17 cellular contexts compared by ENCODE assay signal in the genomic region with DNA sequence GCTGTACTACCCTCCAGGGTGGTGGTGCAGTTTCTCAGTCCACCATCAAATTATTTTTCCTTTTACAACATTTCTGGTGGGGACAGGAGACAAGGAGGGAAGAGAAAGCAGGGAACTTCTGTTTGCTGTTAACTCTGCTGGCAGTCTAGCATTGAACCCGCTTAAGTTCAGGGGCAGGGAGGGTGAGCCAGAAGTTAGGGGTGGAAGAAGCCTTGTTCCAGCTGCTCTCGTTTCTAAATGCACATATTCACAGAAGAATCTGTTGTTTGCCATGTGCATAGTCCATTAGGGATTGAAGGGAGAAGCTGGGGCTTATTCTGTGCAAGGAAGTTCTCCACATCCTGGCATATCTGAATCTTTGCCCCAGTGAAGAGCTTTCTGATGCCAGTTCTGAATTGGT. TPM values are rescaled to one million over a fixed set of nuclear protein-coding genes. Genes with fewer than 3 reads are reported as not detected.
DNase-seq lines count a peak whose midpoint lies in the region; ATAC-seq, FAIRE-seq and TF ChIP-seq lines count a peak whose summit lies in the region.
"Had no signal": no experiment of that assay in that cellular context is flagged by ENCODE, and none has a peak within 500 bp of the region (broad histone marks: within the 10 kb centered on the region; RNA-seq: fewer than 3 reads in every experiment).

No MANE protein-coding gene starts in this region.

- in situ Hi-C loops in HepG2 (cut with HindIII; ENCODE audit: extremely low pct_ligation_motif_present, low pct_unique_long_range_greater_than_20kb) = loop anchor here (10.0 kb wide), 2 partner anchors 738 to 798 kb away; no protein-coding TSS in a partner anchor

- H3K4me2 ChIP-seq in KMS-11 (no peak overlapping the region), HepG2 (ENCODE audit: low read depth, low read length) (no peak overlapping the region)

- no peak for TF ChIP-seq EP300 in HepG2 (IDR thresholded peaks at IDR 0.05; ENCODE audit: low read depth in 2 of 2, low read length in 2 of 2)
- TF ChIP-seq EP300 in HepG2 (CRISPR knock-in tag; IDR thresholded peaks at IDR 0.05; ENCODE audit: borderline replicate concordance) = no peak

- CTCF ChIA-PET in naive thymus-derived CD4-positive, alpha-beta T cell (lab: Charles Lee) = interaction anchor here (0.6 to 3.8 kb wide), 8 partner anchors 64 to 831 kb away, joined by 3 to 30 read pairs (median 3); a partner anchor contains a TSS
- CTCF ChIA-PET in HepG2 (lab: Yijun Ruan, JAX; ENCODE audit: low intra/inter-chr PET ratio, low total read pairs) = interaction anchor here (1.6 kb wide), 1 partner anchor 740 kb away, joined by 3 read pairs; no protein-coding TSS in a partner anchor

- peaks cover 7% of the 10 kb centered on the region for H3K4me1 ChIP-seq in KMS-11 (ENCODE audit: low read depth, poor library complexity, severe bottlenecking)
- peaks cover 0 to 6% of the 10 kb centered on the region in 2 donors for H3K4me1 ChIP-seq in naive thymus-derived CD4-positive, alpha-beta T cell (ENCODE audit: control insufficient read depth in 2 of 2, insufficient read depth in 2 of 2, low read length in 2 of 2)
- H3K4me1 ChIP-seq in HepG2 (ENCODE audit: insufficient read depth, low read length) = peaks cover 13% of the 10 kb centered on the region; the same call in 1 of the 2 replicates

- H2AFZ ChIP-seq in KMS-11 (ENCODE audit: low read depth) (no peak overlapping the region), HepG2 (ENCODE audit: low read length) (no peak overlapping the region)

- POLR2A ChIA-PET in naive thymus-derived CD4-positive, alpha-beta T cell (lab: Charles Lee) = no interaction called here
- POLR2A ChIA-PET in HepG2 (lab: Yijun Ruan, JAX) = no interaction called here

- H3K27me3 ChIP-seq in KMS-11 (ENCODE audit: insufficient read depth, low read depth) (no peaks in the 10 kb centered on the region), HepG2 (ENCODE audit: control insufficient read depth in 1 of 2, insufficient read depth in 2 of 2, low read length in 2 of 2) (no peaks in the 10 kb centered on the region; a peak in 1 of 5 replicates)
- H3K27me3 ChIP-seq in naive thymus-derived CD4-positive, alpha-beta T cell (ENCODE audit: control insufficient read depth in 2 of 2, insufficient read depth in 2 of 2, low read length in 2 of 2) = no peaks in the 10 kb centered on the region
- H3K27me3 ChIP-seq: brain microvascular endothelial cell, SJSA1 had no signal

- TF ChIP-seq CTCF in 22Rv1 (IDR thresholded peaks at IDR 0.05) (no peak), KMS-11 (conservative IDR thresholded peaks at IDR 0.05; ENCODE audit: low read depth, low read length) (no peak), coronary artery (IDR thresholded peaks at IDR 0.05) (no peak), HepG2 (CRISPR knock-in tag; IDR thresholded peaks at IDR 0.05) (no peak)

- no peaks in the 10 kb centered on the region for H3K36me3 ChIP-seq in KMS-11 (ENCODE audit: insufficient read depth)
- no peaks in the 10 kb centered on the region for H3K36me3 ChIP-seq in naive thymus-derived CD4-positive, alpha-beta T cell (ENCODE audit: control insufficient read depth in 2 of 3, insufficient read depth in 3 of 3, low read length in 3 of 3)
- H3K36me3 ChIP-seq in HepG2 (replicated peaks in 1 of 2; ENCODE audit: control insufficient read depth in 1 of 2, insufficient read depth in 2 of 2, low read length in 2 of 2) = no peaks in the 10 kb centered on the region
- H3K36me3 ChIP-seq: brain microvascular endothelial cell, SJSA1 had no signal

- intact Hi-C loops in naive thymus-derived CD4-positive, alpha-beta T cell (cut with micrococcal nuclease) = loop anchor here (1.0 to 5.0 kb wide), 4 partner anchors 81 to 546 kb away; a partner anchor contains a TSS
- intact Hi-C loops in HepG2 (cut with micrococcal nuclease; ENCODE audit: unreplicated experiment) = loop anchor here (10.0 kb wide), 2 partner anchors 78 to 408 kb away; no protein-coding TSS in a partner anchor

- no peaks in the 10 kb centered on the region for H3K79me2 ChIP-seq in KMS-11 (ENCODE audit: insufficient read depth, low read depth)
- no peaks in the 10 kb centered on the region for H3K79me2 ChIP-seq in HepG2 (ENCODE audit: insufficient read depth, low read length)

- H3K4me3 ChIP-seq in KMS-11 (IDR thresholded peaks at IDR 0.05; ENCODE audit: insufficient read depth, low read depth, low read length) (no peak overlapping the region), coronary artery (no peak overlapping the region), HepG2 (replicated peaks in 1 of 3; ENCODE audit: insufficient read depth in 1 of 3, low read depth in 2 of 3, low read length in 3 of 3) (no peak overlapping the region)
- no peak overlapping the region for H3K4me3 ChIP-seq in naive thymus-derived CD4-positive, alpha-beta T cell (ENCODE audit: low read length)
- H3K4me3 ChIP-seq: SJSA1 had no signal

- H3K9ac ChIP-seq in KMS-11 (no peak overlapping the region), HepG2 (ENCODE audit: insufficient read depth, low read depth, low read length) (no peak overlapping the region)

- no peak for TF ChIP-seq POLR2A in HepG2 (IDR thresholded peaks at IDR 0.05; ENCODE audit: insufficient read depth in 1 of 2, low read depth in 2 of 2, low read length in 2 of 2)

- H3K27ac Mint-ChIP-seq in naive thymus-derived CD4-positive, alpha-beta T cell = peak overlapping the region in 8 of 9 donors; percentile 9 to 74 (median 48)
- H3K27ac Mint-ChIP-seq in natural killer cell treated with Interleukin-12 subunit alpha and Interleukin-12 subunit beta and Interleukin-15 and Interleukin-18, amount 100 ng/mL, for 72 hours = no peak overlapping the region

- peaks cover 3 to 24% (median 13%) of the 10 kb centered on the region in 7 donors for H3K4me1 Mint-ChIP-seq in naive thymus-derived CD4-positive, alpha-beta T cell
- no peaks in the 10 kb centered on the region for H3K4me1 Mint-ChIP-seq in natural killer cell treated with Interleukin-12 subunit alpha and Interleukin-12 subunit beta and Interleukin-15 and Interleukin-18, amount 100 ng/mL, for 72 hours (ENCODE audit: low read depth in 2 of 2)

- H3K4me3 Mint-ChIP-seq in naive thymus-derived CD4-positive, alpha-beta T cell = no peak overlapping the region
- no peak overlapping the region for H3K4me3 Mint-ChIP-seq in natural killer cell treated with Interleukin-12 subunit alpha and Interleukin-12 subunit beta and Interleukin-15 and Interleukin-18, amount 100 ng/mL, for 72 hours

- H3K9me3 ChIP-seq in naive thymus-derived CD4-positive, alpha-beta T cell (ENCODE audit: control insufficient read depth in 2 of 3, low read length in 3 of 3) = no peaks in the 10 kb centered on the region
- no peaks in the 10 kb centered on the region for H3K9me3 ChIP-seq in HepG2 (ENCODE audit: low read length)
- H3K9me3 ChIP-seq: Caco-2, SJSA1 had no signal

- H3K27ac ChIP-seq in 22Rv1 = 0 out of 2 replicates have a peak overlapping the region, but pooled peaks have one; percentile 25
- H3K27ac ChIP-seq in KMS-11 = peak overlapping the region; percentile 2; the same call in 1 of the 2 replicates
- H3K27ac ChIP-seq in coronary artery = peak overlapping the region; percentile 19 to 54
- H3K27ac ChIP-seq in naive thymus-derived CD4-positive, alpha-beta T cell (ENCODE audit: low read depth, low read length) = no peak overlapping the region
- H3K27ac ChIP-seq in HepG2 (ENCODE audit: extremely low read length, insufficient read depth, low read length) = no peak overlapping the region
- H3K27ac ChIP-seq: brain microvascular endothelial cell, SJSA1 had no signal

- no peak for FAIRE-seq in HepG2 (lab: Jason Lieb, UNC)
- FAIRE-seq: keratinocyte had no signal

- no peaks in the 10 kb centered on the region for H4K20me1 ChIP-seq in KMS-11 (ENCODE audit: insufficient read depth)
- H4K20me1 ChIP-seq in HepG2 (ENCODE audit: insufficient read depth, low read length) = no peaks in the 10 kb centered on the region

- DNase-seq in coronary artery (ENCODE audit: low spot score) (no peak), HepG2 (ENCODE audit: low spot score) (no peak)
- DNase-seq in naive thymus-derived CD4-positive, alpha-beta T cell = no peak
- no peak for DNase-seq in natural killer cell treated with Interleukin-12 subunit alpha and Interleukin-12 subunit beta and Interleukin-15 and Interleukin-18, amount 100 ng/mL, for 72 hours (ENCODE audit: low spot score)
- DNase-seq: activated naive CD4-positive, alpha-beta T cell; brain microvascular endothelial cell; Caco-2; NCI-H1092 treated with DMSO at 0.1 percent for 48 hours; NCI-H2227 treated with DMSO at 0.1 percent for 48 hours had no signal

- WGBS in HepG2 (ENCODE audit: low lambda C conversion rate) = 3% methylated on average over 2 of the region's 2 CpGs

- H3K9me3 Mint-ChIP-seq in naive thymus-derived CD4-positive, alpha-beta T cell = no peaks in the 10 kb centered on the region
- no peaks in the 10 kb centered on the region for H3K9me3 Mint-ChIP-seq in natural killer cell treated with Interleukin-12 subunit alpha and Interleukin-12 subunit beta and Interleukin-15 and Interleukin-18, amount 100 ng/mL, for 72 hours

- ATAC-seq in naive thymus-derived CD4-positive, alpha-beta T cell = no peak
- ATAC-seq in activated CD4-positive, CD25-positive, alpha-beta regulatory T cell treated with anti-CD3 and anti-CD28 coated beads, Interleukin-2, amount 50 U/mL, for 24 hours = no peak
- ATAC-seq in HG03521 (IDR thresholded peaks at IDR 0.05; ENCODE audit: unreplicated experiment) (no peak), HepG2 (no peak)
- ATAC-seq in natural killer cell treated with Interleukin-12 subunit alpha and Interleukin-12 subunit beta and Interleukin-15 and Interleukin-18, amount 100 ng/mL, for 72 hours = no peak

- H3K27me3 Mint-ChIP-seq in naive thymus-derived CD4-positive, alpha-beta T cell = no peaks in the 10 kb centered on the region
- H3K27me3 Mint-ChIP-seq in natural killer cell treated with Interleukin-12 subunit alpha and Interleukin-12 subunit beta and Interleukin-15 and Interleukin-18, amount 100 ng/mL, for 72 hours = no peaks in the 10 kb centered on the region

- no TSS peak for BruUV-seq in HepG2 (replicated peaks; lab: Mats Ljungman, UMichigan)

- TF ChIP-seq RAD21 in HepG2 (CRISPR knock-in tag; IDR thresholded peaks at IDR 0.05) = no peak

- peaks cover 0 to 14% (median 3%) of the 10 kb centered on the region in 5 donors for H3K36me3 Mint-ChIP-seq in naive thymus-derived CD4-positive, alpha-beta T cell
- no peaks in the 10 kb centered on the region for H3K36me3 Mint-ChIP-seq in natural killer cell treated with Interleukin-12 subunit alpha and Interleukin-12 subunit beta and Interleukin-15 and Interleukin-18, amount 100 ng/mL, for 72 hours

RNA-seq across cellular contexts. Expression of a gene that starts 32.4 kb away (rescaled TPM):
- 1 to 10 TPM in 1 of 5 experiments, under 1 TPM in 1, not detected in 3; 0.46 to 1.1 TPM for total RNA-seq in naive thymus-derived CD4-positive, alpha-beta T cell
- polyA plus RNA-seq in naive thymus-derived CD4-positive, alpha-beta T cell = not detected
- not detected in 2 replicates for total RNA-seq in HepG2 (2016; rRNA removed; fragmentation: Illumina TruSeq; extraction: Trizol)
- not detected in 2 replicates for total RNA-seq in HepG2 (2016; cell fraction: cytosol; rRNA removed; fragmentation: Illumina TruSeq; extraction: Trizol; ENCODE audit: low read depth)
- not detected in 2 replicates for total RNA-seq in HepG2 (2016; cell fraction: insoluble cytoplasmic fraction; rRNA removed; fragmentation: Illumina TruSeq; extraction: Trizol)
- not detected in 2 replicates for total RNA-seq in HepG2 (2016; cell fraction: membrane; rRNA removed; fragmentation: Illumina TruSeq; extraction: Trizol)
- total RNA-seq in HepG2 (2016; cell fraction: nucleus; rRNA removed; fragmentation: Illumina TruSeq; extraction: Trizol) = not detected in 2 replicates
- not detected in 2 replicates for polyA plus RNA-seq in HepG2 (2011; rRNA removed)
- polyA plus RNA-seq in HepG2 (2011; cell fraction: cytosol; rRNA removed) = not detected in 2 replicates
- polyA plus RNA-seq in HepG2 (2011; cell fraction: nucleus; rRNA removed) = 0.05 TPM in 1 of 2 replicates, not detected in the other
- polyA plus RNA-seq in HepG2 (2012) = 0.09 TPM in 1 of 2 replicates, not detected in the other
- polyA plus RNA-seq in HepG2 (2016; cell fraction: cytosol; fragmentation: Illumina TruSeq; extraction: Trizol; ENCODE audit: low read depth) = not detected in 2 replicates
- not detected in 2 replicates for polyA plus RNA-seq in HepG2 (2016; cell fraction: insoluble cytoplasmic fraction; fragmentation: Illumina TruSeq; extraction: Trizol; ENCODE audit: low read depth)
- not detected in 2 replicates for polyA plus RNA-seq in HepG2 (2016; cell fraction: membrane; fragmentation: Illumina TruSeq; extraction: Trizol; ENCODE audit: low read depth)
- 0.29 TPM in 1 of 2 replicates, not detected in the other for polyA plus RNA-seq in HepG2 (2016; cell fraction: nucleus; fragmentation: Illumina TruSeq; extraction: Trizol; ENCODE audit: insufficient read depth, low read depth)
- polyA minus RNA-seq in HepG2 (2011; rRNA and poly(A)+ RNA removed; ENCODE audit: low replicate concordance) = not detected in 2 replicates
- polyA minus RNA-seq in HepG2 (2011; cell fraction: cytosol; rRNA and poly(A)+ RNA removed) = not detected in 2 replicates
- not detected in 2 replicates for polyA minus RNA-seq in HepG2 (2011; cell fraction: nucleus; rRNA and poly(A)+ RNA removed)
- total RNA-seq in natural killer cell treated with Interleukin-12 subunit alpha and Interleukin-12 subunit beta and Interleukin-15 and Interleukin-18, amount 100 ng/mL, for 72 hours = not detected
- total RNA-seq: activated CD8-positive, alpha-beta memory T cell treated with anti-CD3 and anti-CD28 coated beads for 36 hours; glomerular endothelial cell; SJSA1 had no signal
- polyA plus RNA-seq: keratinocyte had no signal

Comparison
In these comparisons a context has a peak if more than half of its experiments do, and no peak if none do; other contexts are left out.
1. H3K27ac ChIP-seq: peak in 22Rv1 (single experiment), KMS-11 (single experiment) and coronary artery (2 of 2); none in naive thymus-derived CD4-positive, alpha-beta T cell (single experiment) and HepG2 (single experiment).
2. H3K27ac Mint-ChIP-seq: peak in naive thymus-derived CD4-positive, alpha-beta T cell (8 of 9); none in natural killer cell treated with Interleukin-12 subunit alpha and Interleukin-12 subunit beta and Interleukin-15 and Interleukin-18, amount 100 ng/mL, for 72 hours (0 of 2).